24 cellular contexts compared by ENCODE assay signal in the genomic region with DNA sequence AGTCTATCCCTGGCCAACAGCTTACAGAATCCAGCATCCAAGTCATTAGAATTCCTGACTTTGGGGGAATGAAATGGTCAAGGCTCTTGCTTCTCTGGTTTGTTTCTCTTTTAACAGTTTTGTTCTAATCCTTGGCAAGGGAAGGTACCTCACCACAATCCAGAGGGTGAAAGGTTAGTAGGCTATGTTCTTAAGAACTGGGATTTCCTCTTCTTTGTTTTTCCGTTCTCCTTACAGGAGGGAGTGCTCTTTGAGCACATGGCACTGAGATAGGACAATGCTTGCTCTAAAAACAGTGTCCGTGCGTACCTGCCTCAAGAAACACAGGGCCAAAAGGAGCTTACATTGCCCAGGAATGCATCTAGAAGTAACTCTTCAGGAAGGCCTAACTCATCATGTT.
"Had no signal": no experiment of that assay in that cellular context is flagged by ENCODE, and none has a peak within 500 bp of the region (broad histone marks: within the 10 kb centered on the region; RNA-seq: fewer than 3 reads in every experiment).

No MANE protein-coding gene starts in this region.

- DNase-seq: cerebellar nuclear complex; colonic mucosa; effector CD4-positive, alpha-beta T cell; endodermal cell; erythroblast; foreskin melanocyte; head of caudate nucleus; left lung; mesendoderm; naive thymus-derived CD4-positive, alpha-beta T cell; nephron progenitor cell; psoas muscle; retina; sigmoid colon; stimulated activated CD4-positive, alpha-beta T cell treated with anti-CD3 and anti-CD28 coated beads, Interleukin-2, amount 100 ng/mL, for 24 hours; stimulated activated CD4-positive, alpha-beta T cell treated with anti-CD3 and anti-CD28 coated beads, Interleukin-4, amount 100 ng/mL, for 4 hours; stimulated activated naive B cell treated with anti-CD40 and anti-IgM and Interleukin-4, amounts not matched to agents 10 μg/mL and 1 μg/mL and 100 μg/mL, for 72 hours; stimulated activated naive CD8-positive, alpha-beta T cell treated with anti-CD3 and anti-CD28 coated beads, Interleukin-15, amount 100 ng/mL, for 72 hours; substantia nigra; trophoblast cell had no signal

- H3K4me1 ChIP-seq: colonic mucosa, left lung, psoas muscle had no signal

- H3K27ac Mint-ChIP-seq: endodermal cell; nephron progenitor cell; stimulated activated naive B cell treated with anti-CD40 and anti-IgM and Interleukin-4, amounts not matched to agents 10 μg/mL and 1 μg/mL and 100 μg/mL, for 72 hours; stimulated activated naive CD8-positive, alpha-beta T cell treated with anti-CD3 and anti-CD28 coated beads, Interleukin-15, amount 100 ng/mL, for 72 hours had no signal

- H3K27ac ChIP-seq: colonic mucosa, hepatocyte, left lung, neutrophil, psoas muscle, skin epidermis had no signal

- H3K27me3 Mint-ChIP-seq: stimulated activated naive B cell treated with anti-CD40 and anti-IgM and Interleukin-4, amounts not matched to agents 10 μg/mL and 1 μg/mL and 100 μg/mL, for 72 hours had no signal

- H3K9me3 Mint-ChIP-seq: endodermal cell; naive thymus-derived CD4-positive, alpha-beta T cell; nephron progenitor cell; stimulated activated naive B cell treated with anti-CD40 and anti-IgM and Interleukin-4, amounts not matched to agents 10 μg/mL and 1 μg/mL and 100 μg/mL, for 72 hours; stimulated activated naive CD8-positive, alpha-beta T cell treated with anti-CD3 and anti-CD28 coated beads, Interleukin-15, amount 100 ng/mL, for 72 hours had no signal

- H3K4me3 Mint-ChIP-seq: endodermal cell; naive thymus-derived CD4-positive, alpha-beta T cell; nephron progenitor cell; stimulated activated naive B cell treated with anti-CD40 and anti-IgM and Interleukin-4, amounts not matched to agents 10 μg/mL and 1 μg/mL and 100 μg/mL, for 72 hours; stimulated activated naive CD8-positive, alpha-beta T cell treated with anti-CD3 and anti-CD28 coated beads, Interleukin-15, amount 100 ng/mL, for 72 hours had no signal

- H3K27me3 ChIP-seq: colonic mucosa, hepatocyte, left lung, sigmoid colon had no signal

- H3K4me3 ChIP-seq: colonic mucosa, hepatocyte, left lung, lung, psoas muscle, sigmoid colon, skin epidermis had no signal

- ATAC-seq: left lung; naive thymus-derived CD4-positive, alpha-beta T cell; psoas muscle; stimulated activated naive B cell treated with anti-CD40 and anti-IgM and Interleukin-4, amounts not matched to agents 10 μg/mL and 1 μg/mL and 100 μg/mL, for 72 hours; stimulated activated naive CD8-positive, alpha-beta T cell treated with anti-CD3 and anti-CD28 coated beads, Interleukin-15, amount 100 ng/mL, for 72 hours had no signal

- H3K9me3 ChIP-seq: colonic mucosa, left lung, neutrophil, psoas muscle, sigmoid colon had no signal

- H3K36me3 ChIP-seq: colonic mucosa, left lung, neutrophil had no signal
